ENCODE assay signal across 9 cellular contexts in genomic region chr7:127251458-127252379, GRCh38. TPM values are rescaled to one million over a fixed set of nuclear protein-coding genes. Genes with fewer than 3 reads are reported as not detected.
A peak's percentile ranks its signal among the peaks of the same experiment; 100 is the strongest.
DNase-seq lines count a peak whose midpoint lies in the region; ATAC-seq and TF ChIP-seq lines count a peak whose summit lies in the region.
"Had no signal": no experiment of that assay in that cellular context is flagged by ENCODE, and none has a peak within 500 bp of the region (broad histone marks: within the 10 kb centered on the region; RNA-seq: fewer than 3 reads in every experiment).

No MANE protein-coding gene starts in this region.

- peak overlapping the region; percentile 96; the same call in 1 of the 2 replicates for H2AFZ ChIP-seq in SK-N-SH (ENCODE audit: low read depth)

- TF ChIP-seq CTCF in SK-N-SH (IDR thresholded peaks at IDR 0.05) (no peak), RWPE2 (IDR thresholded peaks at IDR 0.05; ENCODE audit: poor library complexity, severe bottlenecking) (no peak)

- CTCF ChIA-PET in SK-N-SH (lab: Yijun Ruan, JAX): interaction anchor here (0.6 to 5.3 kb wide), 21 partner anchors 10 to 1838 kb away, joined by 3 to 58 read pairs (median 3); no protein-coding TSS in a partner anchor
- CTCF ChIA-PET in naive thymus-derived CD4-positive, alpha-beta T cell (lab: Charles Lee): interaction anchor here (1.5 kb wide), 1 partner anchor 196 kb away, joined by 3 read pairs; no protein-coding TSS in a partner anchor

- H3K4me3 ChIP-seq in SK-N-SH (ENCODE audit: low read depth in 2 of 2, low read length in 1 of 2) (peak overlapping the region; percentile 69 to 77), RWPE2 (ENCODE audit: severe bottlenecking) (peak overlapping the region; percentile 41), ectodermal cell (ENCODE audit: insufficient read depth, low read depth, low read length) (peak overlapping the region; percentile 79)
- H3K4me3 ChIP-seq in naive thymus-derived CD4-positive, alpha-beta T cell (ENCODE audit: low read length): peak overlapping the region; percentile 58

- H3K27ac Mint-ChIP-seq in naive thymus-derived CD4-positive, alpha-beta T cell: peak overlapping the region in 1 of 9 donors; percentile 36

- H3K4me3 Mint-ChIP-seq in naive thymus-derived CD4-positive, alpha-beta T cell: peak overlapping the region; percentile 68 to 93 (median 88)

- peak overlapping the region; percentile 86 for H3K4me2 ChIP-seq in SK-N-SH

- H3K4me1 ChIP-seq in SK-N-SH (ENCODE audit: control insufficient read depth in 1 of 2, insufficient read depth in 2 of 2, low read depth in 1 of 2, low read length in 1 of 2) (peaks cover 0 to 24% of the 10 kb centered on the region in 2 experiments; a peak in 1 of 4 replicates), RWPE2 (ENCODE audit: insufficient read depth, poor library complexity, severe bottlenecking) (peaks cover 4% of the 10 kb centered on the region), ectodermal cell (ENCODE audit: control insufficient read depth, insufficient read depth, low read length) (no peaks in the 10 kb centered on the region)
- peaks cover 12 to 16% of the 10 kb centered on the region in 2 donors for H3K4me1 ChIP-seq in naive thymus-derived CD4-positive, alpha-beta T cell (ENCODE audit: control insufficient read depth in 2 of 2, insufficient read depth in 2 of 2, low read length in 2 of 2)

- peaks cover 8 to 26% (median 21%) of the 10 kb centered on the region in 7 donors for H3K4me1 Mint-ChIP-seq in naive thymus-derived CD4-positive, alpha-beta T cell

- H3K79me2 ChIP-seq in SK-N-SH (ENCODE audit: insufficient read depth): no peaks in the 10 kb centered on the region

- no peak for TF ChIP-seq EP300 in SK-N-SH (IDR thresholded peaks at IDR 0.05; ENCODE audit: borderline replicate concordance in 1 of 2, low read depth in 1 of 2, low read length in 1 of 2)

- DNase-seq in SK-N-SH: peak; percentile 70
- no peak for DNase-seq in RWPE2 (ENCODE audit: low spot score)
- DNase-seq in naive thymus-derived CD4-positive, alpha-beta T cell: peak in 2 of 9 donors; percentile 11 to 30
- DNase-seq in NCI-H2107 (lab: John Stamatoyannopoulos, UW): no peak
- no peak for DNase-seq in NAMALWA (ENCODE audit: low spot score)
- no peak for DNase-seq in pons (ENCODE audit: low spot score)

- H3K36me3 ChIP-seq in SK-N-SH (replicated peaks in 1 of 2; ENCODE audit: control insufficient read depth in 1 of 2, insufficient read depth in 2 of 2, low read length in 1 of 2): no peaks in the 10 kb centered on the region
- no peaks in the 10 kb centered on the region for H3K36me3 ChIP-seq in RWPE2 (ENCODE audit: low read depth)
- H3K36me3 ChIP-seq in ectodermal cell (ENCODE audit: control insufficient read depth, insufficient read depth, low read length): no peaks in the 10 kb centered on the region
- no peaks in the 10 kb centered on the region for H3K36me3 ChIP-seq in naive thymus-derived CD4-positive, alpha-beta T cell (ENCODE audit: control insufficient read depth in 2 of 3, insufficient read depth in 3 of 3, low read length in 3 of 3)

- H4K20me1 ChIP-seq in SK-N-SH (ENCODE audit: insufficient read depth): no peaks in the 10 kb centered on the region

- H3K27me3 ChIP-seq in SK-N-SH (ENCODE audit: insufficient read depth): peaks cover 72% of the 10 kb centered on the region
- H3K27me3 ChIP-seq in RWPE2 (ENCODE audit: insufficient read depth, poor library complexity, severe bottlenecking): peaks cover 87% of the 10 kb centered on the region
- H3K27me3 ChIP-seq in ectodermal cell (ENCODE audit: control insufficient read depth, insufficient read depth, low read length, poor library complexity, severe bottlenecking): peaks cover 63% of the 10 kb centered on the region
- H3K27me3 ChIP-seq in naive thymus-derived CD4-positive, alpha-beta T cell (ENCODE audit: control insufficient read depth in 2 of 2, insufficient read depth in 2 of 2, low read length in 2 of 2): peaks cover 3 to 28% of the 10 kb centered on the region in 2 donors

- H3K27me3 Mint-ChIP-seq in naive thymus-derived CD4-positive, alpha-beta T cell: peaks cover 67 to 89% (median 72%) of the 10 kb centered on the region in 5 donors

- POLR2A ChIA-PET in SK-N-SH (lab: Yijun Ruan, JAX): no interaction called here
- POLR2A ChIA-PET in naive thymus-derived CD4-positive, alpha-beta T cell (lab: Charles Lee): no interaction called here

- H3K27ac ChIP-seq in SK-N-SH (ENCODE audit: low read depth in 2 of 2, low read length in 1 of 2) (no peak overlapping the region), RWPE2 (ENCODE audit: poor library complexity, severe bottlenecking) (no peak overlapping the region), ectodermal cell (ENCODE audit: insufficient read depth, low read depth, low read length, poor library complexity, severe bottlenecking) (no peak overlapping the region)
- H3K27ac ChIP-seq in naive thymus-derived CD4-positive, alpha-beta T cell (ENCODE audit: low read depth, low read length): no peak overlapping the region

- ATAC-seq in SK-N-SH treated with all-trans-retinoic acid at 6 μM for 48 hours (no peak), RWPE2 (ENCODE audit: low read depth) (no peak)
- no peak for ATAC-seq in naive thymus-derived CD4-positive, alpha-beta T cell

- H3K9ac ChIP-seq in SK-N-SH: no peak overlapping the region

- no peak for TF ChIP-seq RAD21 in SK-N-SH (IDR thresholded peaks at IDR 0.05; ENCODE audit: low read length)

- intact Hi-C loops in naive thymus-derived CD4-positive, alpha-beta T cell (cut with micrococcal nuclease): loop anchor here (1.0 to 5.0 kb wide), 5 partner anchors 96 to 337 kb away; partner anchors contain the start of genes ARF5 (in 1 of the 2) and ZNF800 (in 1 of the 2)

- no peaks in the 10 kb centered on the region for H3K9me2 ChIP-seq in SK-N-SH

- H3K9me3 ChIP-seq in SK-N-SH: no peaks in the 10 kb centered on the region
- H3K9me3 ChIP-seq in RWPE2 (ENCODE audit: severe bottlenecking): no peaks in the 10 kb centered on the region
- no peaks in the 10 kb centered on the region for H3K9me3 ChIP-seq in ectodermal cell (ENCODE audit: control insufficient read depth, low read length)
- no peaks in the 10 kb centered on the region for H3K9me3 ChIP-seq in naive thymus-derived CD4-positive, alpha-beta T cell (ENCODE audit: control insufficient read depth in 2 of 3, low read length in 3 of 3)

- 2% methylated on average over 37 of the region's 81 CpGs for WGBS in SK-N-SH (ENCODE audit: low lambda C conversion rate)
- 0% methylated on average over 81 of the region's 81 CpGs for WGBS in ectodermal cell, 2 experiments

- H3K36me3 Mint-ChIP-seq in naive thymus-derived CD4-positive, alpha-beta T cell: no peaks in the 10 kb centered on the region

- no peaks in the 10 kb centered on the region for H3K9me3 Mint-ChIP-seq in naive thymus-derived CD4-positive, alpha-beta T cell

- H3F3A ChIP-seq in SK-N-SH (replicated peaks; ENCODE audit: insufficient read depth): no peaks in the 10 kb centered on the region

TF ChIP-seq in SK-N-SH, 30 proteins besides CTCF, POLR2A, EP300 and RAD21 (continues in another document):
- TF ChIP-seq IRF3 (IDR thresholded peaks at IDR 0.05; ENCODE audit: low read depth, low read length) (no peak), FOXM1 (IDR thresholded peaks at IDR 0.05; ENCODE audit: low read depth) (no peak), EZH2phosphoT487 (IDR thresholded peaks at IDR 0.05; ENCODE audit: borderline replicate concordance, low read depth) (no peak; the same call in 1 of the 2 replicates), SMC3 (IDR thresholded peaks at IDR 0.05; ENCODE audit: low read depth, low read length) (no peak), POLR2AphosphoS5 (IDR thresholded peaks at IDR 0.05; ENCODE audit: low read depth, low read length) (no peak), TEAD4 (IDR thresholded peaks at IDR 0.05; ENCODE audit: borderline replicate concordance, insufficient read depth) (no peak), GABPA (IDR thresholded peaks at IDR 0.05; ENCODE audit: low read depth) (no peak)

TF ChIP-seq in SK-N-SH treated with all-trans-retinoic acid at 6 μM for 48 hours, 23 proteins besides CTCF, POLR2A, EP300 and RAD21 (continues in another document):
- TF ChIP-seq, protein P1, sequence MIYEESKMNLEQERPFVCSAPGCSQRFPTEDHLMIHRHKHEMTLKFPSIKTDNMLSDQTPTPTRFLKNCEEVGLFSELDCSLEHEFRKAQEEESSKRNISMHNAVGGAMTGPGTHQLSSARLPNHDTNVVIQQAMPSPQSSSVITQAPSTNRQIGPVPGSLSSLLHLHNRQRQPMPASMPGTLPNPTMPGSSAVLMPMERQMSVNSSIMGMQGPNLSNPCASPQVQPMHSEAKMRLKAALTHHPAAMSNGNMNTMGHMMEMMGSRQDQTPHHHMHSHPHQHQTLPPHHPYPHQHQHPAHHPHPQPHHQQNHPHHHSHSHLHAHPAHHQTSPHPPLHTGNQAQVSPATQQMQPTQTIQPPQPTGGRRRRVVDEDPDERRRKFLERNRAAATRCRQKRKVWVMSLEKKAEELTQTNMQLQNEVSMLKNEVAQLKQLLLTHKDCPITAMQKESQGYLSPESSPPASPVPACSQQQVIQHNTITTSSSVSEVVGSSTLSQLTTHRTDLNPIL (CRISPR knock-in tag; IDR thresholded peaks at IDR 0.05; ENCODE audit: low read depth): no peak
- TF ChIP-seq CSRNP3 (CRISPR knock-in tag; IDR thresholded peaks at IDR 0.05) (no peak), ZC3H10 (CRISPR knock-in tag; IDR thresholded peaks at IDR 0.05) (no peak), ISL1 (CRISPR knock-in tag; IDR thresholded peaks at IDR 0.05) (no peak), RARB (CRISPR knock-in tag; IDR thresholded peaks at IDR 0.05) (no peak), GLIS3 (CRISPR knock-in tag; IDR thresholded peaks at IDR 0.05) (no peak), TCF4 (CRISPR knock-in tag; IDR thresholded peaks at IDR 0.05; ENCODE audit: borderline replicate concordance) (no peak)

RNA-seq across cellular contexts. Expression of gene GRM8, which starts 1.0 kb away (rescaled TPM):
- polyA plus RNA-seq in SK-N-SH (2012; rRNA removed): 0.10 and 0.15 TPM in 2 replicates
- 0.09 and 0.13 TPM in 2 replicates for polyA plus RNA-seq in SK-N-SH (2012; cell fraction: cytosol; rRNA removed)
- 0.10 and 0.12 TPM in 2 replicates for polyA plus RNA-seq in SK-N-SH (2012; cell fraction: nucleus; rRNA removed)
- 3.4 TPM for polyA plus RNA-seq in ectodermal cell (2013, experiment 1 of 4)
- 3.3 TPM for polyA plus RNA-seq in ectodermal cell (2013, experiment 2 of 4)
- 3.7 TPM for polyA plus RNA-seq in ectodermal cell (2013, experiment 3 of 4)
- polyA plus RNA-seq in ectodermal cell (2013, experiment 4 of 4): 2.2 TPM
- not detected for total RNA-seq in naive thymus-derived CD4-positive, alpha-beta T cell
- polyA plus RNA-seq in naive thymus-derived CD4-positive, alpha-beta T cell: not detected
- total RNA-seq: activated CD8-positive, alpha-beta memory T cell treated with anti-CD3 and anti-CD28 coated beads for 36 hours had no signal
